Comparison of ENCODE assay signal across 17 cellular contexts in genomic region chr12:129203456-129203855, GRCh38.
DNase-seq lines count a peak whose midpoint lies in the region; TF ChIP-seq lines count a peak whose summit lies in the region.
"Had no signal": no experiment of that assay in that cellular context is flagged by ENCODE, and none has a peak within 500 bp of the region (broad histone marks: within the 10 kb centered on the region; RNA-seq: fewer than 3 reads in every experiment).

No MANE protein-coding gene starts in this region.

- intact Hi-C loops in MCF 10A (cut with micrococcal nuclease) = no loop called here

- no peak overlapping the region for H3K9ac ChIP-seq in endodermal cell (ENCODE audit: extremely low read depth, low read length, poor library complexity, severe bottlenecking)
- H3K9ac ChIP-seq: BLaER1 treated with 17β-estradiol and CSF1 and Interleukin-3, amounts not matched to agents 10 nM and 100 nM had no signal

- H3K4me3 Mint-ChIP-seq in endodermal cell (no peak overlapping the region), MCF 10A (ENCODE audit: unreplicated experiment) (no peak overlapping the region)
- H3K4me3 Mint-ChIP-seq: B cell; CD4-positive, alpha-beta T cell; CD8-positive, alpha-beta T cell had no signal

- no TSS peak for BruUV-seq in MCF 10A (replicated peaks; lab: Mats Ljungman, UMichigan)

- H3K27me3 ChIP-seq in endodermal cell (ENCODE audit: control insufficient read depth, insufficient read depth, low read length, poor library complexity, severe bottlenecking) = no peaks in the 10 kb centered on the region
- H3K27me3 ChIP-seq: BLaER1 treated with 17β-estradiol and CSF1 and Interleukin-3, amounts not matched to agents 10 nM and 100 nM had no signal

- peaks cover 3% of the 10 kb centered on the region for H3K27me3 Mint-ChIP-seq in endodermal cell (ENCODE audit: insufficient read depth)
- H3K27me3 Mint-ChIP-seq in MCF 10A (ENCODE audit: insufficient read depth, unreplicated experiment) = no peaks in the 10 kb centered on the region
- H3K27me3 Mint-ChIP-seq: CD4-positive, alpha-beta T cell had no signal

- DNase-seq in activated CD8-positive, alpha-beta memory T cell treated with anti-CD3 and anti-CD28 coated beads for 24 hours = peak; percentile 15
- DNase-seq in activated CD8-positive, alpha-beta memory T cell treated with anti-CD3 and anti-CD28 coated beads, Interleukin-2, amount 50 U/mL, for 48 hours = no peak
- peak; percentile 29 for DNase-seq in endodermal cell
- DNase-seq in MCF 10A (ENCODE audit: unreplicated experiment) = no peak
- DNase-seq in mesenteric fat pad (ENCODE audit: low spot score) = no peak
- DNase-seq: AML-193; Caco-2; Calu3; CD4-positive, alpha-beta T cell; CD8-positive, alpha-beta T cell; DMS79 treated with DMSO at 0.1 percent for 48 hours; GF-D8 had no signal

- no peak overlapping the region for H3K4me3 ChIP-seq in endodermal cell (ENCODE audit: low read length)
- H3K4me3 ChIP-seq: A549; BLaER1 treated with 17β-estradiol and CSF1 and Interleukin-3, amounts not matched to agents 10 nM and 100 nM had no signal

- H3K27ac ChIP-seq in endodermal cell (ENCODE audit: low read depth, low read length) = no peak overlapping the region
- H3K27ac ChIP-seq: 22Rv1; A549; BLaER1 treated with 17β-estradiol and CSF1 and Interleukin-3, amounts not matched to agents 10 nM and 100 nM; C4-2B had no signal

- H3K27ac Mint-ChIP-seq in endodermal cell = peak overlapping the region; percentile 23
- no peak overlapping the region for H3K27ac Mint-ChIP-seq in MCF 10A (ENCODE audit: low read depth, unreplicated experiment)
- H3K27ac Mint-ChIP-seq: B cell; CD4-positive, alpha-beta T cell; CD8-positive, alpha-beta T cell had no signal

- H3K9me3 Mint-ChIP-seq in endodermal cell = peaks cover 13% of the 10 kb centered on the region
- peaks cover 47% of the 10 kb centered on the region for H3K9me3 Mint-ChIP-seq in MCF 10A (ENCODE audit: unreplicated experiment)
- H3K9me3 Mint-ChIP-seq: CD8-positive, alpha-beta T cell had no signal

- H3K36me3 Mint-ChIP-seq in endodermal cell (ENCODE audit: low read depth) = peaks cover 18% of the 10 kb centered on the region
- no peaks in the 10 kb centered on the region for H3K36me3 Mint-ChIP-seq in MCF 10A (ENCODE audit: insufficient read depth, unreplicated experiment)
- H3K36me3 Mint-ChIP-seq: CD8-positive, alpha-beta T cell had no signal

- POLR2A ChIA-PET in MCF 10A (lab: Yijun Ruan, JAX) = no interaction called here

- CTCF ChIA-PET in MCF 10A (lab: Yijun Ruan, JAX) = interaction anchor here (0.8 kb wide), 1 partner anchor 9 kb away, joined by 3 read pairs; no protein-coding TSS in a partner anchor

- 87 to 90% methylated on average over 2 of the region's 2 CpGs for WGBS in endodermal cell (ENCODE audit: insufficient coverage in 1 of 2, insufficient read length in 1 of 2), 2 experiments

- no peak for TF ChIP-seq CTCF in endodermal cell (conservative IDR thresholded peaks at IDR 0.05)
- TF ChIP-seq CTCF in MCF 10A (IDR thresholded peaks at IDR 0.05; ENCODE audit: unreplicated experiment) = no peak

- no peaks in the 10 kb centered on the region for H3K36me3 ChIP-seq in endodermal cell (ENCODE audit: control insufficient read depth, insufficient read depth, low read length)
- H3K36me3 ChIP-seq: BLaER1 treated with 17β-estradiol and CSF1 and Interleukin-3, amounts not matched to agents 10 nM and 100 nM had no signal

- H3K9me3 ChIP-seq in endodermal cell (ENCODE audit: control insufficient read depth, low read length) = peaks cover 14% of the 10 kb centered on the region

- no peaks in the 10 kb centered on the region for H3K4me1 ChIP-seq in endodermal cell (ENCODE audit: control insufficient read depth, insufficient read depth, low read length)
- H3K4me1 ChIP-seq: A549, Caco-2 had no signal

- H3K4me1 Mint-ChIP-seq in endodermal cell (peaks cover 7% of the 10 kb centered on the region), MCF 10A (ENCODE audit: insufficient read depth, unreplicated experiment) (no peaks in the 10 kb centered on the region)
- H3K4me1 Mint-ChIP-seq: B cell had no signal

Comparison
In these comparisons a context has a peak if more than half of its experiments do, and no peak if none do; other contexts are left out.
1. DNase-seq: peak in activated CD8-positive, alpha-beta memory T cell treated with anti-CD3 and anti-CD28 coated beads for 24 hours (single experiment) and endodermal cell (single experiment); none in activated CD8-positive, alpha-beta memory T cell treated with anti-CD3 and anti-CD28 coated beads, Interleukin-2, amount 50 U/mL, for 48 hours (single experiment), MCF 10A (single experiment) and mesenteric fat pad (single experiment).